1 cellular context compared by ENCODE assay signal in the genomic region with DNA sequence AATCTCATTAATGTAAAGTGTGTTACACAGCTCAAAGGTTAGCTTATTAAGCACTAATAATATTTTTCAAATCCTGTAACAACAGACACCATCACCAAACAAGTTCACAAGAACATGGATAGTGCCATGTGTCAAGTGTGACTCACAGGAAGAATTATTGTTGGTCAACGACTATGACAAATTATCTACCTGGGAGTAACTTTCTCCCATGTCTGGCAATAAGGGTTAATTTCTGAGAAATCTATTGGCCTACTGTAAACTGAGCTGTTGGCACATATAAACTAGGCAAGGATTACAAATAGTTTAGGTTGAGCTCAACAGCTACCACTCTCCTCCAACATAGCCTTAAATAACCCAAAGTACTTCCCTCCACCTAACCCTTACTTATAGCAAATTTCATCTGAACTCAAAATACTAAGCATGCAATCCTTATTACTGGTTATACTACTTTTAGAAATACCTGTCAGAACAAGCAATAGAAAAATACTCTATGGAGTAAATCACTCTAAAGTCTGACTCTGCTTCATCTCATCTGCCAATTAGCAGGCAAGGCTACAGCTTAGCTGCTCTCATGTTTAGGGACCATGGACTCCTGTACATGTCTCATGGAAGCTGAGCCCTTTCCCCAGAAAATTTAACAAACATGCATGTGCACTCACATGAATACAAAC.
A peak's percentile ranks its signal among the peaks of the same experiment; 100 is the strongest.
TF ChIP-seq lines count a peak whose summit lies in the region.

No MANE protein-coding gene starts in this region.

TF ChIP-seq in HEK293, 187 proteins besides CTCF, POLR2A, EP300 and RAD21:
- TF ChIP-seq ZNF391 (tag by site-specific recombination; IDR thresholded peaks at IDR 0.05; ENCODE audit: borderline replicate concordance, low read depth) (no peak), WT1 (tag by site-specific recombination; IDR thresholded peaks at IDR 0.05) (peak; percentile 44; the same call in 1 of the 2 replicates)
